ENCODE assay signal across 1 cellular context in the genomic region with DNA sequence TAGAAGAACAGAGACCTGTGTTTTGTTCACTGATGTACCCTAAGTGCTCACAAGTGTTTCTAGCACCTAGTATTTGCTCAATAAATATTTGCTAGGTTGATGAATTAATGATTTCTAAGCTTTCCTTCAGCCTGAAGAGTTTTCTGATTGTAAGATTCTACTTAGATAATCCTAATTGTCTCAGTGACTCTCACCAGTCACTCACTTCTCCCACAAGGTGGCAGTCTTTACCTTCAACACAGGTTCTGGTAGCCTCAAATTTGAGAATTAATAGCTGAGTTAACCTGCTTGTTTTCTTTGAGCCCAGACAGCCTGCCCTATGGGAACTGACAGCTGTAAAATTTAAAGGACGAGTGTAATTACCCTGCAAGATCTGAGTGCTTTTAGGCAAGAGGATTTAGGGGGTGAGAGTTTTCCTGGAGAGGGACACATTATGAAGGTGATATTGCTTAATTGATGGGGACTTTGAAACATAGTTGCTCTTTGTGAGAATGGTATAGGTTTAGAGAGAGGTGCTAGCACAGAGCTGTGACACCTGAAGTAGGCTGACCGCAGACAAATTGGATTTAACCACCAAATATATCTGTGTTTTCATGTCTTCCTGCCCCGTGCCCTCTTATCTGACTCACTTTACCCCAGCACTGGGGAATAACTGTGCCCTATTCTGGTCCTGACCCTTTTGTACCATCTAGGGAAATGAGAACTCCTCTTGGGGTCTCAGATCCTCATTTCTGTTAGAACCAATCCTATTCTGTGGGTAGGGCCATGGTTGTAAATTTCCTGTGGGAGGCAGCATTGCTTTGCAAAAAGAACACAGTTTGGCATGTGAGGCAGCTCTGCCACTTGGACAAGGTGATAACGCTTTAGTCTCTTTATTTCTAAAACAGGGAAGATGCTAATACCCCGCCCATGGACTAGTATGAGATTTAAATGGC.
TF ChIP-seq lines count a peak whose summit lies in the region.

No MANE protein-coding gene starts in this region.

TF ChIP-seq in H1, 55 proteins besides CTCF, POLR2A, EP300 and RAD21:
- TF ChIP-seq CHD2 (IDR thresholded peaks at IDR 0.05; ENCODE audit: low read length) (no peak), SIN3A (conservative IDR thresholded peaks at IDR 0.05 in 1 of 2, IDR thresholded peaks at IDR 0.05 in 1 of 2; ENCODE audit: low read depth in 1 of 2, low read length in 2 of 2) (no peak), BACH1 (IDR thresholded peaks at IDR 0.05; ENCODE audit: low read length) (no peak), NANOG (IDR thresholded peaks at IDR 0.05; ENCODE audit: insufficient read depth, low read depth, low read length, poor library complexity, severe bottlenecking) (no peak), RFX5 (IDR thresholded peaks at IDR 0.05; ENCODE audit: borderline replicate concordance, low read depth, low read length) (no peak)
